ENCODE assay signal across 8 cellular contexts in the genomic region with DNA sequence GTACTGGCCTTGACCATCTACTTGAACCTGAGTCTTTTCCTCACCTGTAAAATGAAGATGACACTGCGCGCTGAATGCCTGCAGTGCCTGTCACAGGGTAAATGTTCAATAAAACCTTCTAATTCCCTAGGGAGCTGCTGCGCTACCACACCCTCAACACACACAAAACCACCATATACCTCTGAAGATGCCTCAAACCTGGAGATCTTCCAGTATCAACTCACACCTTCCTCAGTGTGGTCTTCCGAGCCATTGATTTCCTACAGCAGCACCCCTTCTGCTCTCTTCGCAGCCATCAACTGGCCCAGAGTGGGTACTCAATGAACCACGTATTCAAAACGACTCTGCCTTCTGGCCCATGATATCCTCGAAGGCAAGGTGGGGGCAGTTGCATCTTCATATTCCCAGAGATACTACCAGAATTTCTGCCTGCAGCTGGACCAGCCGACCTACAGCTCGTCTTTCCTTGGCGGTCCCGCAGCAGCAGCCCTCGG. TPM values are rescaled to one million over a fixed set of nuclear protein-coding genes. Genes with fewer than 3 reads are reported as not detected.
DNase-seq lines count a peak whose midpoint lies in the region; ATAC-seq and TF ChIP-seq lines count a peak whose summit lies in the region.

No MANE protein-coding gene starts in this region.

- TF ChIP-seq EP300 in upper lobe of left lung (IDR thresholded peaks at IDR 0.05), result no peak

- no peak for TF ChIP-seq CTCF in CD8-positive, alpha-beta T cell (IDR thresholded peaks at IDR 0.05)
- TF ChIP-seq CTCF in ascending aorta (IDR thresholded peaks at IDR 0.05) (no peak), liver (IDR thresholded peaks at IDR 0.05; ENCODE audit: low read depth, low read length, missing input control) (no peak), upper lobe of left lung (IDR thresholded peaks at IDR 0.05) (no peak)

- no peak for TF ChIP-seq RAD21 in liver (IDR thresholded peaks at IDR 0.05)

- peak overlapping the region; percentile 98 for H3K4me3 ChIP-seq in CD8-positive, alpha-beta T cell (ENCODE audit: low read depth, low read length)
- H3K4me3 ChIP-seq in ascending aorta (peak overlapping the region; percentile 71 to 84), liver (ENCODE audit: low read depth in 1 of 3, low read length in 3 of 3) (peak overlapping the region; percentile 72 to 97 (median 75)), upper lobe of left lung (peak overlapping the region; percentile 75 to 87 (median 77))

- DNase-seq in CD8-positive, alpha-beta T cell, result no peak
- DNase-seq in ascending aorta (ENCODE audit: low spot score in 2 of 2), result no peak
- DNase-seq in upper lobe of left lung, result no peak
- DNase-seq in NCI-H1105 (lab: John Stamatoyannopoulos, UW), result no peak
- DNase-seq in DMS114 treated with DMSO at 0.1 percent for 48 hours (lab: John Stamatoyannopoulos, UW; ENCODE audit: unreplicated experiment), result no peak
- DNase-seq in cerebellar nuclear complex (lab: John Stamatoyannopoulos, UW), result no peak

- H3K4me1 ChIP-seq in CD8-positive, alpha-beta T cell (ENCODE audit: insufficient read depth, low read length), result peaks cover 29% of the 10 kb centered on the region
- H3K4me1 ChIP-seq in ascending aorta, result peaks cover 0 to 19% of the 10 kb centered on the region in 2 donors
- H3K4me1 ChIP-seq in liver (ENCODE audit: control insufficient read depth in 4 of 4, insufficient read depth in 4 of 4, low read length in 3 of 4), result peaks cover 8 to 37% (median 29%) of the 10 kb centered on the region in 4 donors
- peaks cover 22 to 38% (median 29%) of the 10 kb centered on the region in 4 donors for H3K4me1 ChIP-seq in upper lobe of left lung

- H3K9me3 ChIP-seq in CD8-positive, alpha-beta T cell (ENCODE audit: low read length), result no peaks in the 10 kb centered on the region
- no peaks in the 10 kb centered on the region for H3K9me3 ChIP-seq in ascending aorta
- no peaks in the 10 kb centered on the region for H3K9me3 ChIP-seq in liver (ENCODE audit: control insufficient read depth in 4 of 4, low read length in 3 of 4)
- H3K9me3 ChIP-seq in upper lobe of left lung, result no peaks in the 10 kb centered on the region

- H3K9ac ChIP-seq in liver (ENCODE audit: low read depth in 1 of 2, low read length in 2 of 2), result peak overlapping the region; percentile 92 to 93

- POLR2A ChIA-PET in CD8-positive, alpha-beta T cell (lab: Charles Lee), result interaction anchor here (0.9 to 2.5 kb wide), 9 partner anchors 8 to 177 kb away, joined by 3 to 34 read pairs (median 6); a partner anchor contains a TSS

- H3K4me3 Mint-ChIP-seq in CD8-positive, alpha-beta T cell, result peak overlapping the region; percentile 98

- H3K36me3 Mint-ChIP-seq in CD8-positive, alpha-beta T cell, result peaks cover 57% of the 10 kb centered on the region

- CTCF ChIA-PET in CD8-positive, alpha-beta T cell (lab: Charles Lee), result interaction anchor here (0.8 to 3.0 kb wide), 12 partner anchors 9 to 640 kb away, joined by 3 to 32 read pairs (median 6); no protein-coding TSS in a partner anchor

- H3K27ac ChIP-seq in CD8-positive, alpha-beta T cell (ENCODE audit: low read depth, low read length), result peak overlapping the region; percentile 93
- H3K27ac ChIP-seq in ascending aorta (peak overlapping the region; percentile 91 to 95), liver (ENCODE audit: low read depth in 1 of 2, low read length in 2 of 2) (peak overlapping the region; percentile 87 to 93), upper lobe of left lung (peak overlapping the region; percentile 89 to 96 (median 93))

- H3K27ac Mint-ChIP-seq in CD8-positive, alpha-beta T cell, result peak overlapping the region; percentile 99

- H3K27me3 Mint-ChIP-seq in CD8-positive, alpha-beta T cell (ENCODE audit: low read depth), result no peaks in the 10 kb centered on the region

- H3K27me3 ChIP-seq in CD8-positive, alpha-beta T cell (ENCODE audit: insufficient read depth, low read length), result no peaks in the 10 kb centered on the region
- H3K27me3 ChIP-seq in ascending aorta, result no peaks in the 10 kb centered on the region
- H3K27me3 ChIP-seq in liver (ENCODE audit: control insufficient read depth in 4 of 4, insufficient read depth in 4 of 4, low read length in 3 of 4), result no peaks in the 10 kb centered on the region
- no peaks in the 10 kb centered on the region for H3K27me3 ChIP-seq in upper lobe of left lung

- no peak for TF ChIP-seq POLR2A in upper lobe of left lung (IDR thresholded peaks at IDR 0.05)

- ATAC-seq in CD8-positive, alpha-beta T cell, result peak; percentile 5
- ATAC-seq in HG02798 (IDR thresholded peaks at IDR 0.05; ENCODE audit: poor library complexity, unreplicated experiment) (peak; percentile 7), upper lobe of left lung (ENCODE audit: low FRiP score in 2 of 2) (peak; percentile 1 to 7)

- intact Hi-C loops in CD8-positive, alpha-beta T cell (cut with DNase I, micrococcal nuclease), result loop anchor here (1.0 to 10.0 kb wide), 11 partner anchors 30 to 1814 kb away; a partner anchor contains a TSS
- intact Hi-C loops in ascending aorta (cut with DNase I), result loop anchor here (1.0 to 5.0 kb wide), 4 partner anchors 28 to 358 kb away; a partner anchor contains a TSS

- 9% methylated on average over 13 of the region's 13 CpGs for WGBS in liver
- 11 to 14% methylated on average over 7 to 13 of the region's 13 CpGs for WGBS in upper lobe of left lung, 2 donors

- no peaks in the 10 kb centered on the region for H3K9me3 Mint-ChIP-seq in CD8-positive, alpha-beta T cell

- H3K36me3 ChIP-seq in CD8-positive, alpha-beta T cell (ENCODE audit: insufficient read depth, low read length), result peaks cover 38% of the 10 kb centered on the region
- peaks cover 11 to 36% of the 10 kb centered on the region in 2 donors for H3K36me3 ChIP-seq in ascending aorta
- peaks cover 6 to 41% (median 35%) of the 10 kb centered on the region in 4 donors for H3K36me3 ChIP-seq in liver (ENCODE audit: control insufficient read depth in 4 of 4, insufficient read depth in 3 of 4, low read depth in 1 of 4, low read length in 3 of 4)
- H3K36me3 ChIP-seq in upper lobe of left lung, result peaks cover 9 to 44% (median 42%) of the 10 kb centered on the region in 4 donors

- H3K4me1 Mint-ChIP-seq in CD8-positive, alpha-beta T cell (ENCODE audit: low read depth), result peaks cover 48% of the 10 kb centered on the region

TF ChIP-seq in liver, 16 proteins besides CTCF, POLR2A, EP300 and RAD21:
- TF ChIP-seq EGR1 (IDR thresholded peaks at IDR 0.05; ENCODE audit: low read depth in 2 of 2) (no peak), TAF1 (conservative IDR thresholded peaks at IDR 0.05) (no peak), GABPA (IDR thresholded peaks at IDR 0.05 in 1 of 2, conservative IDR thresholded peaks at IDR 0.05 in 1 of 2) (no peak), RXRA (IDR thresholded peaks at IDR 0.05) (no peak), FOXA2 (IDR thresholded peaks at IDR 0.05) (no peak), SP1 (IDR thresholded peaks at IDR 0.05) (no peak), NR2F2 (IDR thresholded peaks at IDR 0.05) (no peak), FOXA1 (IDR thresholded peaks at IDR 0.05) (no peak), HNF4A (conservative IDR thresholded peaks at IDR 0.05) (no peak), YY1 (IDR thresholded peaks at IDR 0.05) (no peak)
- TF ChIP-seq, protein P1, sequence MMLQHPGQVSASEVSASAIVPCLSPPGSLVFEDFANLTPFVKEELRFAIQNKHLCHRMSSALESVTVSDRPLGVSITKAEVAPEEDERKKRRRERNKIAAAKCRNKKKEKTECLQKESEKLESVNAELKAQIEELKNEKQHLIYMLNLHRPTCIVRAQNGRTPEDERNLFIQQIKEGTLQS (IDR thresholded peaks at IDR 0.05), result no peak
- TF ChIP-seq, protein P2, sequence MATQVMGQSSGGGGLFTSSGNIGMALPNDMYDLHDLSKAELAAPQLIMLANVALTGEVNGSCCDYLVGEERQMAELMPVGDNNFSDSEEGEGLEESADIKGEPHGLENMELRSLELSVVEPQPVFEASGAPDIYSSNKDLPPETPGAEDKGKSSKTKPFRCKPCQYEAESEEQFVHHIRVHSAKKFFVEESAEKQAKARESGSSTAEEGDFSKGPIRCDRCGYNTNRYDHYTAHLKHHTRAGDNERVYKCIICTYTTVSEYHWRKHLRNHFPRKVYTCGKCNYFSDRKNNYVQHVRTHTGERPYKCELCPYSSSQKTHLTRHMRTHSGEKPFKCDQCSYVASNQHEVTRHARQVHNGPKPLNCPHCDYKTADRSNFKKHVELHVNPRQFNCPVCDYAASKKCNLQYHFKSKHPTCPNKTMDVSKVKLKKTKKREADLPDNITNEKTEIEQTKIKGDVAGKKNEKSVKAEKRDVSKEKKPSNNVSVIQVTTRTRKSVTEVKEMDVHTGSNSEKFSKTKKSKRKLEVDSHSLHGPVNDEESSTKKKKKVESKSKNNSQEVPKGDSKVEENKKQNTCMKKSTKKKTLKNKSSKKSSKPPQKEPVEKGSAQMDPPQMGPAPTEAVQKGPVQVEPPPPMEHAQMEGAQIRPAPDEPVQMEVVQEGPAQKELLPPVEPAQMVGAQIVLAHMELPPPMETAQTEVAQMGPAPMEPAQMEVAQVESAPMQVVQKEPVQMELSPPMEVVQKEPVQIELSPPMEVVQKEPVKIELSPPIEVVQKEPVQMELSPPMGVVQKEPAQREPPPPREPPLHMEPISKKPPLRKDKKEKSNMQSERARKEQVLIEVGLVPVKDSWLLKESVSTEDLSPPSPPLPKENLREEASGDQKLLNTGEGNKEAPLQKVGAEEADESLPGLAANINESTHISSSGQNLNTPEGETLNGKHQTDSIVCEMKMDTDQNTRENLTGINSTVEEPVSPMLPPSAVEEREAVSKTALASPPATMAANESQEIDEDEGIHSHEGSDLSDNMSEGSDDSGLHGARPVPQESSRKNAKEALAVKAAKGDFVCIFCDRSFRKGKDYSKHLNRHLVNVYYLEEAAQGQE (IDR thresholded peaks at IDR 0.05), result no peak

RNA-seq across cellular contexts. Expression of a gene that starts 0.7 kb away (rescaled TPM):
- total RNA-seq in CD8-positive, alpha-beta T cell, result 1,000 to 10,000 TPM; 4,188 to 4,224 TPM
- total RNA-seq in ascending aorta, result 1,821 TPM
- 1,000 to 10,000 TPM in 1 of 2 donors, 100 to 1,000 TPM in 1; 218 to 1,124 TPM for total RNA-seq in liver
- polyA plus RNA-seq in liver, result 100 to 1,000 TPM; 384 to 769 TPM
- 1,000 to 10,000 TPM in 2 of 6 donors, 100 to 1,000 TPM in 4; 461 to 1,145 (median 921) TPM for total RNA-seq in upper lobe of left lung

RNA-seq across cellular contexts. Expression of a gene that starts 44.2 kb away (rescaled TPM):
- 1 to 10 TPM in 1 of 2 experiments, under 1 TPM in 1; 0.92 to 1.1 TPM for total RNA-seq in CD8-positive, alpha-beta T cell
- 14.4 TPM for total RNA-seq in ascending aorta
- 1 to 10 TPM in 1 of 2 donors, under 1 TPM in 1; 0.84 to 1.0 TPM for total RNA-seq in liver
- 1 to 10 TPM in 1 of 2 donors, under 1 TPM in 1; 0.38 to 1.6 TPM for polyA plus RNA-seq in liver
- total RNA-seq in upper lobe of left lung, result 1 to 10 TPM; 2.3 to 7.3 (median 5.0) TPM
